1 cellular context compared by ENCODE assay signal in genomic region chr9:76576344-76576743, GRCh38.
TF ChIP-seq lines count a peak whose summit lies in the region.

No MANE protein-coding gene starts in this region.

TF ChIP-seq in GM12878, 131 proteins besides CTCF, POLR2A, EP300 and RAD21 (continued from another document and continues in another):
- TF ChIP-seq ATF2 (IDR thresholded peaks at IDR 0.05; ENCODE audit: low read length): peak; percentile 55; the same call in 1 of the 2 replicates
- 0 out of 2 replicates have a peak, but pooled peaks have one; percentile 42 for TF ChIP-seq FOXM1 (IDR thresholded peaks at IDR 0.05; ENCODE audit: low read depth, low read length)
- no peak for TF ChIP-seq CEBPZ (IDR thresholded peaks at IDR 0.05; ENCODE audit: low read depth, low read length)
- TF ChIP-seq YY1 (IDR thresholded peaks at IDR 0.05; ENCODE audit: low read depth, low read length): 0 out of 2 replicates have a peak, but pooled peaks have one; percentile 9
- peak; percentile 77 for TF ChIP-seq RUNX3 (IDR thresholded peaks at IDR 0.05; ENCODE audit: low read length)
- peak; percentile 62; the same call in 1 of the 2 replicates for TF ChIP-seq SPI1 (IDR thresholded peaks at IDR 0.05; ENCODE audit: borderline replicate concordance, insufficient read depth, low read depth, low read length)
- no peak for TF ChIP-seq SUPT20H (IDR thresholded peaks at IDR 0.05; ENCODE audit: borderline replicate concordance, control insufficient read depth, low read depth, low read length)
- TF ChIP-seq RELB (IDR thresholded peaks at IDR 0.05; ENCODE audit: low read depth): no peak
- no peak for TF ChIP-seq ZNF687 (IDR thresholded peaks at IDR 0.05)
- TF ChIP-seq BCL11A (IDR thresholded peaks at IDR 0.05; ENCODE audit: low read depth, low read length): peak; percentile 76
- TF ChIP-seq NKRF (conservative IDR thresholded peaks at IDR 0.05): no peak
- TF ChIP-seq STAT3 (IDR thresholded peaks at IDR 0.05; ENCODE audit: low read depth, low read length): no peak
- no peak for TF ChIP-seq E4F1 (IDR thresholded peaks at IDR 0.05; ENCODE audit: borderline replicate concordance, partially characterized antibody)
- 0 out of 2 replicates have a peak, but pooled peaks have one; percentile 11 for TF ChIP-seq IRF4 (IDR thresholded peaks at IDR 0.05; ENCODE audit: low read depth, low read length)
- TF ChIP-seq MAX (IDR thresholded peaks at IDR 0.05; ENCODE audit: low read depth, low read length): no peak
- no peak for TF ChIP-seq ASH2L (IDR thresholded peaks at IDR 0.05; ENCODE audit: borderline replicate concordance, low read depth)
- TF ChIP-seq NFIC (IDR thresholded peaks at IDR 0.05; ENCODE audit: low read depth, low read length): peak; percentile 60; the same call in 1 of the 2 replicates
- TF ChIP-seq ZBTB4 (CRISPR knock-in tag; IDR thresholded peaks at IDR 0.05): no peak
- 0 out of 2 replicates have a peak, but pooled peaks have one; percentile 11 for TF ChIP-seq CREM (IDR thresholded peaks at IDR 0.05; ENCODE audit: low read depth)
- no peak for TF ChIP-seq BRCA1 (IDR thresholded peaks at IDR 0.05; ENCODE audit: low read depth, low read length)
- peak; percentile 45; the same call in 1 of the 2 replicates for TF ChIP-seq PAX5 (IDR thresholded peaks at IDR 0.05; ENCODE audit: borderline replicate concordance, low read depth, low read length)
- TF ChIP-seq BCL3 (IDR thresholded peaks at IDR 0.05; ENCODE audit: borderline replicate concordance, insufficient read depth, low read depth, low read length, poor library complexity, severe bottlenecking): no peak
- TF ChIP-seq FOS (IDR thresholded peaks at IDR 0.05; ENCODE audit: borderline replicate concordance, extremely low read depth, insufficient read length): no peak
- 0 out of 2 replicates have a peak, but pooled peaks have one; percentile 31 for TF ChIP-seq MEF2A (IDR thresholded peaks at IDR 0.05; ENCODE audit: insufficient read depth, low read depth, low read length)
- TF ChIP-seq RB1 (IDR thresholded peaks at IDR 0.05; ENCODE audit: borderline replicate concordance): no peak
- no peak for TF ChIP-seq SP1 (IDR thresholded peaks at IDR 0.05; ENCODE audit: low read depth, low read length)
- no peak for TF ChIP-seq NR2F1 (conservative IDR thresholded peaks at IDR 0.05)
- 0 out of 2 replicates have a peak, but pooled peaks have one; percentile 24 for TF ChIP-seq TCF3 (IDR thresholded peaks at IDR 0.05; ENCODE audit: borderline replicate concordance, insufficient read depth, low read depth, low read length)
